25 cellular contexts compared by ENCODE assay signal in genomic region chr1:201186212-201186611, GRCh38. TPM values are rescaled to one million over a fixed set of nuclear protein-coding genes. Genes with fewer than 3 reads are reported as not detected.
A peak's percentile ranks its signal among the peaks of the same experiment; 100 is the strongest.
DNase-seq lines count a peak whose midpoint lies in the region; ATAC-seq and TF ChIP-seq lines count a peak whose summit lies in the region.
"Had no signal": no experiment of that assay in that cellular context is flagged by ENCODE, and none has a peak within 500 bp of the region (broad histone marks: within the 10 kb centered on the region; RNA-seq: fewer than 3 reads in every experiment).

No MANE protein-coding gene starts in this region.

- no peak overlapping the region for H2AFZ ChIP-seq in mesenchymal stem cell (ENCODE audit: low read depth, low read length)
- H2AFZ ChIP-seq: PC-9 had no signal

- H3K36me3 ChIP-seq in mesenchymal stem cell (ENCODE audit: control insufficient read depth in 1 of 2, insufficient read depth in 2 of 2, low read depth in 1 of 2, low read length in 2 of 2), result no peaks in the 10 kb centered on the region
- H3K36me3 ChIP-seq: BE2C had no signal

- no peak for ATAC-seq in GM21381 (IDR thresholded peaks at IDR 0.05; ENCODE audit: unreplicated experiment)
- ATAC-seq: HCT116, Right ventricle myocardium inferior had no signal

- DNase-seq in NOMO-1 (lab: John Stamatoyannopoulos, UW; ENCODE audit: unreplicated experiment in 2 of 2) (peak; percentile 10 to 65), NOMO-1 treated with dmso at 0.1 percent for 144 hours (lab: John Stamatoyannopoulos, UW; ENCODE audit: unreplicated experiment) (no peak), SKM-1 (lab: John Stamatoyannopoulos, UW; ENCODE audit: unreplicated experiment) (peak; percentile 76), mesenchymal stem cell (peak; percentile 17), nephron progenitor cell (no peak)
- no peak for DNase-seq in NK-92 treated with Interleukin-12 subunit alpha and Interleukin-12 subunit beta, amount 100 ng/mL, for 24 hours (lab: John Stamatoyannopoulos, UW)
- DNase-seq: 8988T, ACHN, BE2C, Calu3, DMS153, DND-41, NCI-H1048, NCI-H1417, NCI-H1694, NCI-H2029 treated with DMSO at 0.1 percent for 48 hours, NCI-H526 treated with DMSO at 0.1 percent for 48 hours, PC-9 had no signal

- no peak overlapping the region for H3K4me3 Mint-ChIP-seq in nephron progenitor cell
- H3K4me3 Mint-ChIP-seq: IgD-negative memory B cell had no signal

- H4K8ac ChIP-seq in mesenchymal stem cell (ENCODE audit: low read length), result no peak overlapping the region

- H3K27ac ChIP-seq in mesenchymal stem cell (ENCODE audit: low read length, poor library complexity, severe bottlenecking), result no peak overlapping the region
- H3K27ac ChIP-seq: HL-60, KMS-11, PC-9, SK-N-MC had no signal

- no peak overlapping the region for H2BK15ac ChIP-seq in mesenchymal stem cell (ENCODE audit: low read depth, poor library complexity, severe bottlenecking)

- no peaks in the 10 kb centered on the region for H3K36me3 Mint-ChIP-seq in nephron progenitor cell (ENCODE audit: low read depth)
- H3K36me3 Mint-ChIP-seq: IgD-negative memory B cell had no signal

- H3K9me3 Mint-ChIP-seq in nephron progenitor cell, result no peaks in the 10 kb centered on the region

- no peak overlapping the region for H3K18ac ChIP-seq in mesenchymal stem cell (ENCODE audit: low read depth in 1 of 2, low read length in 2 of 2)

- H3K4me2 ChIP-seq in mesenchymal stem cell (ENCODE audit: low read length, poor library complexity, severe bottlenecking), result no peak overlapping the region
- H3K4me2 ChIP-seq: KMS-11, PC-9 had no signal

- 77% methylated on average over 3 of the region's 3 CpGs for WGBS in mesenchymal stem cell

- H2BK12ac ChIP-seq in mesenchymal stem cell (ENCODE audit: low read length in 2 of 2), result no peak overlapping the region

- peaks cover 0 to under 1% of the 10 kb centered on the region in 2 experiments for H3K27me3 ChIP-seq in mesenchymal stem cell (ENCODE audit: control insufficient read depth in 1 of 2, insufficient read depth in 1 of 2, low read length in 2 of 2)
- H3K27me3 ChIP-seq: BE2C had no signal

- H3K4me1 Mint-ChIP-seq in nephron progenitor cell, result peaks cover 38% of the 10 kb centered on the region

- no peak overlapping the region for H2BK120ac ChIP-seq in mesenchymal stem cell (ENCODE audit: low read depth, low read length)

- H3K79me1 ChIP-seq in mesenchymal stem cell (replicated peaks; ENCODE audit: low read length, poor library complexity, severe bottlenecking), result no peaks in the 10 kb centered on the region

- no peak overlapping the region for H2BK5ac ChIP-seq in mesenchymal stem cell (ENCODE audit: low read depth, low read length, poor library complexity, severe bottlenecking)

- no peak overlapping the region for H3K9ac ChIP-seq in mesenchymal stem cell (ENCODE audit: low read length)
- H3K9ac ChIP-seq: KMS-11 had no signal

- H3K9me3 ChIP-seq in mesenchymal stem cell (ENCODE audit: control insufficient read depth, low read length), result no peaks in the 10 kb centered on the region
- H3K9me3 ChIP-seq: BE2C had no signal

- H3K14ac ChIP-seq in mesenchymal stem cell (ENCODE audit: low read length in 2 of 2), result no peak overlapping the region

- H3K4me1 ChIP-seq in mesenchymal stem cell (ENCODE audit: control insufficient read depth, insufficient read depth, low read depth, low read length), result peaks cover 16% of the 10 kb centered on the region

- H3K4me3 ChIP-seq in mesenchymal stem cell (ENCODE audit: insufficient read depth in 1 of 2, low read depth in 1 of 2, low read length in 2 of 2), result no peak overlapping the region
- H3K4me3 ChIP-seq: PC-9, SK-N-MC had no signal

- peaks cover 66% of the 10 kb centered on the region for H3K27me3 Mint-ChIP-seq in nephron progenitor cell (ENCODE audit: low read depth, poor library complexity)

- H3K27ac Mint-ChIP-seq in nephron progenitor cell, result no peak overlapping the region
- H3K27ac Mint-ChIP-seq: IgD-negative memory B cell had no signal

- no peak overlapping the region for H3K23ac ChIP-seq in mesenchymal stem cell (ENCODE audit: low read length in 2 of 2)

- no peak overlapping the region for H3K4ac ChIP-seq in mesenchymal stem cell (ENCODE audit: low read depth in 1 of 2, low read length in 2 of 2)

- H4K91ac ChIP-seq in mesenchymal stem cell (ENCODE audit: low read length), result no peak overlapping the region

- H2AK5ac ChIP-seq in mesenchymal stem cell (ENCODE audit: low read length, severe bottlenecking), result no peak overlapping the region

- no peak for TF ChIP-seq CTCF in nephron progenitor cell (IDR thresholded peaks at IDR 0.05)

RNA-seq across cellular contexts. Expression of gene IGFN1, which starts 4.4 kb away (rescaled TPM):
- polyA plus RNA-seq in mesenchymal stem cell (2013, experiment 1 of 2), result not detected
- 0.03 TPM for polyA plus RNA-seq in mesenchymal stem cell (2013, experiment 2 of 2)
- polyA plus RNA-seq: IgD-negative memory B cell had no signal

RNA-seq across cellular contexts. Expression of gene TMEM9, which starts 31.9 kb away (rescaled TPM):
- 37.8 TPM for polyA plus RNA-seq in mesenchymal stem cell (2013, experiment 1 of 2)
- polyA plus RNA-seq in mesenchymal stem cell (2013, experiment 2 of 2), result 38.6 TPM

RNA-seq across cellular contexts. Expression of gene ASCL5, which starts 59.2 kb away (rescaled TPM):
- polyA plus RNA-seq in mesenchymal stem cell (2013, experiment 1 of 2), result not detected
- polyA plus RNA-seq in mesenchymal stem cell (2013, experiment 2 of 2), result 0.03 TPM
- polyA plus RNA-seq: IgD-negative memory B cell had no signal

Comparison
In these comparisons a context has a peak if more than half of its experiments do, and no peak if none do; other contexts are left out.
1. DNase-seq: peak in NOMO-1 (2 of 2), SKM-1 (single experiment) and mesenchymal stem cell (single experiment); none in NOMO-1 treated with dmso at 0.1 percent for 144 hours (single experiment), nephron progenitor cell (single experiment) and NK-92 treated with Interleukin-12 subunit alpha and Interleukin-12 subunit beta, amount 100 ng/mL, for 24 hours (single experiment).